ENCODE assay signal across 11 cellular contexts in genomic region chr2:215316336-215316735, GRCh38. TPM values are rescaled to one million over a fixed set of nuclear protein-coding genes. Genes with fewer than 3 reads are reported as not detected.
DNase-seq lines count a peak whose midpoint lies in the region; ATAC-seq and TF ChIP-seq lines count a peak whose summit lies in the region.
"Had no signal": no experiment of that assay in that cellular context is flagged by ENCODE, and none has a peak within 500 bp of the region (broad histone marks: within the 10 kb centered on the region; RNA-seq: fewer than 3 reads in every experiment).

No MANE protein-coding gene starts in this region.

- no peak for DNase-seq in activated T-cell treated with anti-CD3 and anti-CD28 coated beads, Interleukin-2, amount 50 U/mL, for 72 hours
- DNase-seq in activated T-cell treated with anti-CD3 and anti-CD28 coated beads for 4 hours = no peak
- no peak for DNase-seq in activated naive CD8-positive, alpha-beta T cell treated with anti-CD3 and anti-CD28 coated beads for 36 hours
- DNase-seq in type B pancreatic cell (ENCODE audit: extremely low spot score, unreplicated experiment) = no peak
- no peak for DNase-seq in GF-D8 (lab: John Stamatoyannopoulos, UW)
- no peak for DNase-seq in DMS 273 treated with DMSO at 0.1 percent for 48 hours (lab: John Stamatoyannopoulos, UW)
- DNase-seq: EL, H7, NCI-H2029, NCI-H510A had no signal

- peaks cover 35 to 86% of the 10 kb centered on the region in 2 experiments for H3K36me3 ChIP-seq in HEK293 (ENCODE audit: control insufficient read depth in 2 of 2, insufficient read depth in 1 of 2, low read length in 2 of 2)

- no peaks in the 10 kb centered on the region for H3K9me3 Mint-ChIP-seq in activated T-cell treated with anti-CD3 and anti-CD28 coated beads, Interleukin-2, amount 50 U/mL, for 72 hours
- no peaks in the 10 kb centered on the region for H3K9me3 Mint-ChIP-seq in activated naive CD8-positive, alpha-beta T cell treated with anti-CD3 and anti-CD28 coated beads for 36 hours
- H3K9me3 Mint-ChIP-seq in type B pancreatic cell = peaks cover 7% of the 10 kb centered on the region

- H3K4me1 Mint-ChIP-seq in activated T-cell treated with anti-CD3 and anti-CD28 coated beads, Interleukin-2, amount 50 U/mL, for 72 hours (ENCODE audit: low read depth) = peaks cover 40% of the 10 kb centered on the region
- H3K4me1 Mint-ChIP-seq in activated naive CD8-positive, alpha-beta T cell treated with anti-CD3 and anti-CD28 coated beads for 36 hours = peaks cover 39% of the 10 kb centered on the region
- H3K4me1 Mint-ChIP-seq in type B pancreatic cell (ENCODE audit: unreplicated experiment) = peaks cover 35% of the 10 kb centered on the region

- no peaks in the 10 kb centered on the region for H3K4me1 ChIP-seq in HEK293 (ENCODE audit: control insufficient read depth, insufficient read depth, low read length)

- H3K27ac ChIP-seq in HEK293 (ENCODE audit: extremely low read depth, low read depth, low read length) = no peak overlapping the region

- H3K36me3 Mint-ChIP-seq in activated T-cell treated with anti-CD3 and anti-CD28 coated beads, Interleukin-2, amount 50 U/mL, for 72 hours (ENCODE audit: insufficient read depth in 2 of 2) = peaks cover 14 to 32% of the 10 kb centered on the region in 2 donors
- peaks cover 65% of the 10 kb centered on the region for H3K36me3 Mint-ChIP-seq in activated naive CD8-positive, alpha-beta T cell treated with anti-CD3 and anti-CD28 coated beads for 36 hours
- H3K36me3 Mint-ChIP-seq in type B pancreatic cell = peaks cover 57% of the 10 kb centered on the region

- no peak for ATAC-seq in activated T-cell treated with anti-CD3 and anti-CD28 coated beads, Interleukin-2, amount 50 U/mL, for 72 hours (replicated peaks in 1 of 2)

- H3K27ac Mint-ChIP-seq in activated T-cell treated with anti-CD3 and anti-CD28 coated beads, Interleukin-2, amount 50 U/mL, for 72 hours = peak overlapping the region; percentile 89
- peak overlapping the region; percentile 23 for H3K27ac Mint-ChIP-seq in activated naive CD8-positive, alpha-beta T cell treated with anti-CD3 and anti-CD28 coated beads for 36 hours
- H3K27ac Mint-ChIP-seq in type B pancreatic cell = peak overlapping the region; percentile 17

- TF ChIP-seq CTCF in HEK293 (tag by site-specific recombination; IDR thresholded peaks at IDR 0.05) = no peak
- no peak for TF ChIP-seq CTCF in type B pancreatic cell (conservative IDR thresholded peaks at IDR 0.05)

- H3K27me3 Mint-ChIP-seq in activated T-cell treated with anti-CD3 and anti-CD28 coated beads, Interleukin-2, amount 50 U/mL, for 72 hours (ENCODE audit: low read depth) = no peaks in the 10 kb centered on the region
- H3K27me3 Mint-ChIP-seq in activated naive CD8-positive, alpha-beta T cell treated with anti-CD3 and anti-CD28 coated beads for 36 hours = no peaks in the 10 kb centered on the region
- no peaks in the 10 kb centered on the region for H3K27me3 Mint-ChIP-seq in type B pancreatic cell

- H3K4me3 Mint-ChIP-seq in activated T-cell treated with anti-CD3 and anti-CD28 coated beads, Interleukin-2, amount 50 U/mL, for 72 hours = peak overlapping the region in 1 of 2 donors; percentile 49
- peak overlapping the region; percentile 32 for H3K4me3 Mint-ChIP-seq in activated naive CD8-positive, alpha-beta T cell treated with anti-CD3 and anti-CD28 coated beads for 36 hours
- H3K4me3 Mint-ChIP-seq in type B pancreatic cell = peak overlapping the region; percentile 10

- CTCF ChIA-PET in HEK293 (lab: Yijun Ruan, JAX) = no interaction called here

- no peak overlapping the region for H3K4me3 ChIP-seq in HEK293 (ENCODE audit: low read depth, low read length)

- H3K9me3 ChIP-seq in HEK293 (ENCODE audit: control insufficient read depth, insufficient read depth, low read depth, low read length) = no peaks in the 10 kb centered on the region

- POLR2A ChIA-PET in HEK293 (lab: Yijun Ruan, JAX) = no interaction called here

TF ChIP-seq in HEK293, 187 proteins besides CTCF, POLR2A, EP300 and RAD21:
- TF ChIP-seq ZNF16 (tag by site-specific recombination; IDR thresholded peaks at IDR 0.05; ENCODE audit: low read depth) (no peak), ZNF121 (tag by site-specific recombination; IDR thresholded peaks at IDR 0.05) (peak; percentile 62; the same call in 1 of the 2 replicates)

RNA-seq across cellular contexts. Expression of gene ATIC, which starts 4.5 kb away (rescaled TPM):
- 100 to 1,000 TPM; 189 to 237 TPM for total RNA-seq in activated T-cell treated with anti-CD3 and anti-CD28 coated beads, Interleukin-2, amount 50 U/mL, for 72 hours
- 100 to 1,000 TPM; 338 to 344 TPM for total RNA-seq in activated naive CD8-positive, alpha-beta T cell treated with anti-CD3 and anti-CD28 coated beads for 36 hours
- 119 and 152 TPM in 2 replicates for total RNA-seq in type B pancreatic cell (ENCODE audit: low replicate concordance)

Comparison
In these comparisons a context has a peak if more than half of its experiments do, and no peak if none do; other contexts are left out.
1. H3K27ac Mint-ChIP-seq: peak in every context shown above with its lines; median percentile 89 in activated T-cell treated with anti-CD3 and anti-CD28 coated beads, Interleukin-2, amount 50 U/mL, for 72 hours; 23 in activated naive CD8-positive, alpha-beta T cell treated with anti-CD3 and anti-CD28 coated beads for 36 hours; 17 in type B pancreatic cell.